In genomic region chr9:35603986-35604577, GRCh38 we compare ENCODE assay signal across 8 cellular contexts. TPM values are rescaled to one million over a fixed set of nuclear protein-coding genes. Genes with fewer than 3 reads are reported as not detected.
DNase-seq lines count a peak whose midpoint lies in the region; ATAC-seq, FAIRE-seq and TF ChIP-seq lines count a peak whose summit lies in the region.

No MANE protein-coding gene starts in this region.

- no peaks in the 10 kb centered on the region; the same call in 1 of the 2 replicates for H4K20me1 ChIP-seq in HepG2 (ENCODE audit: insufficient read depth, low read length)

- DNase-seq in CD1c-positive myeloid dendritic cell (ENCODE audit: extremely low spot score) (peak; percentile 100), NCI-H748 (lab: John Stamatoyannopoulos, UW; ENCODE audit: unreplicated experiment) (peak; percentile 100), dermis blood vessel endothelial cell (peak; percentile 100), HepG2 (ENCODE audit: low spot score) (peak; percentile 98)
- peak; percentile 98 to 99 for DNase-seq in activated CD4-positive, alpha-beta T cell treated with anti-CD3 and anti-CD28 coated beads, Interleukin-2, amount 50 U/mL, for 4 hours
- DNase-seq in stimulated activated CD4-positive, alpha-beta T cell treated with anti-CD3 and anti-CD28 coated beads, Interleukin-4, amount 100 ng/mL, for 1 hour = peak; percentile 99

- TF ChIP-seq CTCF in HepG2 (CRISPR knock-in tag; IDR thresholded peaks at IDR 0.05) = peak; percentile 97

- peaks cover 41% of the 10 kb centered on the region for H3K4me1 ChIP-seq in HepG2 (ENCODE audit: insufficient read depth, low read length)

- peak overlapping the region; percentile 82 for H2AFZ ChIP-seq in HepG2 (ENCODE audit: low read length)

- TF ChIP-seq EP300 in HepG2 (IDR thresholded peaks at IDR 0.05; ENCODE audit: low read depth in 2 of 2, low read length in 2 of 2) = no peak
- TF ChIP-seq EP300 in HepG2 (CRISPR knock-in tag; IDR thresholded peaks at IDR 0.05; ENCODE audit: borderline replicate concordance) = peak; percentile 18; the same call in 1 of the 2 replicates

- no peaks in the 10 kb centered on the region for H3K9me3 ChIP-seq in HepG2 (ENCODE audit: low read length)

- ATAC-seq in GM19372 (IDR thresholded peaks at IDR 0.05; ENCODE audit: low read depth, unreplicated experiment) (peak; percentile 78), HG03558 (IDR thresholded peaks at IDR 0.05; ENCODE audit: extremely low read depth, unreplicated experiment) (peak; percentile 69), HepG2 (peak; percentile 91)

- TF ChIP-seq POLR2A in HepG2 (IDR thresholded peaks at IDR 0.05; ENCODE audit: insufficient read depth in 1 of 2, low read depth in 2 of 2, low read length in 2 of 2) = peak; percentile 69 to 88

- under 1% methylated on average over 27 of the region's 41 CpGs for WGBS in HepG2 (ENCODE audit: low lambda C conversion rate)

- peaks cover 2 to 10% of the 10 kb centered on the region in 2 experiments; a peak in 3 of 5 replicates for H3K36me3 ChIP-seq in HepG2 (replicated peaks in 1 of 2; ENCODE audit: control insufficient read depth in 1 of 2, insufficient read depth in 2 of 2, low read length in 2 of 2)

- H3K4me3 ChIP-seq in HepG2 (replicated peaks in 1 of 3; ENCODE audit: insufficient read depth in 1 of 3, low read depth in 2 of 3, low read length in 3 of 3) = peak overlapping the region; percentile 75 to 92 (median 90)

- peak; percentile 96 for FAIRE-seq in HepG2 (lab: Jason Lieb, UNC)

- peak; percentile 54; the same call in 1 of the 2 replicates for TF ChIP-seq RAD21 in HepG2 (CRISPR knock-in tag; IDR thresholded peaks at IDR 0.05)

- peak overlapping the region; percentile 81 for H3K27ac ChIP-seq in HepG2 (ENCODE audit: extremely low read length, insufficient read depth, low read length)

- H3K27me3 ChIP-seq in HepG2 (ENCODE audit: control insufficient read depth in 1 of 2, insufficient read depth in 2 of 2, low read length in 2 of 2) = no peaks in the 10 kb centered on the region; a peak in 2 of 5 replicates

- CTCF ChIA-PET in HepG2 (lab: Yijun Ruan, JAX; ENCODE audit: low intra/inter-chr PET ratio, low total read pairs) = interaction anchor here (1.2 kb wide), 1 partner anchor 43 kb away, joined by 4 read pairs; no protein-coding TSS in a partner anchor

- peak overlapping the region; percentile 79 for H3K9ac ChIP-seq in HepG2 (ENCODE audit: insufficient read depth, low read depth, low read length)

- intact Hi-C loops in HepG2 (cut with micrococcal nuclease; ENCODE audit: unreplicated experiment) = loop anchor here (1.0 to 5.0 kb wide), 3 partner anchors 42 to 128 kb away; partner anchors contain the start of genes CREB3, RUSC2 and TLN1

- in situ Hi-C loops in HepG2 (cut with HindIII; ENCODE audit: extremely low pct_ligation_motif_present, low pct_unique_long_range_greater_than_20kb) = no loop called here

- H3K4me2 ChIP-seq in HepG2 (ENCODE audit: low read depth, low read length) = peak overlapping the region; percentile 91

- POLR2A ChIA-PET in HepG2 (lab: Yijun Ruan, JAX) = interaction anchor here (0.8 to 1.6 kb wide), 7 partner anchors 53 to 532 kb away, joined by 3 to 5 read pairs (median 4); partner anchors contain the start of genes ARHGEF39, CCDC107, RMRP and RUSC2

- H3K79me2 ChIP-seq in HepG2 (ENCODE audit: insufficient read depth, low read length) = peaks cover 4% of the 10 kb centered on the region

- no TSS peak for BruUV-seq in HepG2 (replicated peaks; lab: Mats Ljungman, UMichigan)

RNA-seq across cellular contexts. Expression of gene TESK1, which starts 1.0 kb away (rescaled TPM):
- 8.7 and 11.6 TPM in 2 replicates for total RNA-seq in dermis blood vessel endothelial cell
- 3.1 and 7.3 TPM in 2 replicates for total RNA-seq in HepG2 (2016; rRNA removed; fragmentation: Illumina TruSeq; extraction: Trizol)
- total RNA-seq in HepG2 (2016; cell fraction: cytosol; rRNA removed; fragmentation: Illumina TruSeq; extraction: Trizol; ENCODE audit: low read depth) = 8.5 and 8.9 TPM in 2 replicates
- 3.0 and 7.7 TPM in 2 replicates for total RNA-seq in HepG2 (2016; cell fraction: insoluble cytoplasmic fraction; rRNA removed; fragmentation: Illumina TruSeq; extraction: Trizol)
- total RNA-seq in HepG2 (2016; cell fraction: membrane; rRNA removed; fragmentation: Illumina TruSeq; extraction: Trizol) = 12.5 and 13.0 TPM in 2 replicates
- total RNA-seq in HepG2 (2016; cell fraction: nucleus; rRNA removed; fragmentation: Illumina TruSeq; extraction: Trizol) = 8.3 and 9.6 TPM in 2 replicates
- polyA plus RNA-seq in HepG2 (2011; rRNA removed) = 13.6 and 17.7 TPM in 2 replicates
- 7.5 and 8.6 TPM in 2 replicates for polyA plus RNA-seq in HepG2 (2011; cell fraction: cytosol; rRNA removed)
- polyA plus RNA-seq in HepG2 (2011; cell fraction: nucleus; rRNA removed) = 84.3 and 90.2 TPM in 2 replicates
- polyA plus RNA-seq in HepG2 (2012) = 16.5 and 24.7 TPM in 2 replicates
- 12.4 and 13.5 TPM in 2 replicates for polyA plus RNA-seq in HepG2 (2016; cell fraction: cytosol; fragmentation: Illumina TruSeq; extraction: Trizol; ENCODE audit: low read depth)
- 7.5 and 8.7 TPM in 2 replicates for polyA plus RNA-seq in HepG2 (2016; cell fraction: insoluble cytoplasmic fraction; fragmentation: Illumina TruSeq; extraction: Trizol; ENCODE audit: low read depth)
- polyA plus RNA-seq in HepG2 (2016; cell fraction: membrane; fragmentation: Illumina TruSeq; extraction: Trizol; ENCODE audit: low read depth) = 19.0 and 21.4 TPM in 2 replicates
- 34.7 and 41.3 TPM in 2 replicates for polyA plus RNA-seq in HepG2 (2016; cell fraction: nucleus; fragmentation: Illumina TruSeq; extraction: Trizol; ENCODE audit: insufficient read depth, low read depth)
- polyA minus RNA-seq in HepG2 (2011; rRNA and poly(A)+ RNA removed; ENCODE audit: low replicate concordance) = 11.7 and 13.6 TPM in 2 replicates
- 4.0 and 5.1 TPM in 2 replicates for polyA minus RNA-seq in HepG2 (2011; cell fraction: cytosol; rRNA and poly(A)+ RNA removed)
- polyA minus RNA-seq in HepG2 (2011; cell fraction: nucleus; rRNA and poly(A)+ RNA removed) = 20.6 and 20.9 TPM in 2 replicates

RNA-seq across cellular contexts. Expression of gene CD72, which starts 14.1 kb away (rescaled TPM):
- 0.14 TPM in 1 of 2 replicates, not detected in the other for total RNA-seq in dermis blood vessel endothelial cell
- total RNA-seq in HepG2 (2016; rRNA removed; fragmentation: Illumina TruSeq; extraction: Trizol) = 0.18 TPM in 1 of 2 replicates, not detected in the other
- not detected in 2 replicates for total RNA-seq in HepG2 (2016; cell fraction: cytosol; rRNA removed; fragmentation: Illumina TruSeq; extraction: Trizol; ENCODE audit: low read depth)
- 0.17 TPM in 1 of 2 replicates, not detected in the other for total RNA-seq in HepG2 (2016; cell fraction: insoluble cytoplasmic fraction; rRNA removed; fragmentation: Illumina TruSeq; extraction: Trizol)
- not detected in 2 replicates for total RNA-seq in HepG2 (2016; cell fraction: membrane; rRNA removed; fragmentation: Illumina TruSeq; extraction: Trizol)
- total RNA-seq in HepG2 (2016; cell fraction: nucleus; rRNA removed; fragmentation: Illumina TruSeq; extraction: Trizol) = 1.0 TPM in 1 of 2 replicates, not detected in the other
- 0.82 and 1.1 TPM in 2 replicates for polyA plus RNA-seq in HepG2 (2011; rRNA removed)
- polyA plus RNA-seq in HepG2 (2011; cell fraction: cytosol; rRNA removed) = 0.19 and 0.32 TPM in 2 replicates
- 2.3 and 3.2 TPM in 2 replicates for polyA plus RNA-seq in HepG2 (2011; cell fraction: nucleus; rRNA removed)
- 0.19 and 0.71 TPM in 2 replicates for polyA plus RNA-seq in HepG2 (2012)
- polyA plus RNA-seq in HepG2 (2016; cell fraction: cytosol; fragmentation: Illumina TruSeq; extraction: Trizol; ENCODE audit: low read depth) = not detected in 2 replicates
- polyA plus RNA-seq in HepG2 (2016; cell fraction: insoluble cytoplasmic fraction; fragmentation: Illumina TruSeq; extraction: Trizol; ENCODE audit: low read depth) = not detected in 2 replicates
- polyA plus RNA-seq in HepG2 (2016; cell fraction: membrane; fragmentation: Illumina TruSeq; extraction: Trizol; ENCODE audit: low read depth) = not detected in 2 replicates
- polyA plus RNA-seq in HepG2 (2016; cell fraction: nucleus; fragmentation: Illumina TruSeq; extraction: Trizol; ENCODE audit: insufficient read depth, low read depth) = 0.67 TPM in 1 of 2 replicates, not detected in the other
- polyA minus RNA-seq in HepG2 (2011; rRNA and poly(A)+ RNA removed; ENCODE audit: low replicate concordance) = 0.23 and 0.64 TPM in 2 replicates
- not detected in 2 replicates for polyA minus RNA-seq in HepG2 (2011; cell fraction: cytosol; rRNA and poly(A)+ RNA removed)
- polyA minus RNA-seq in HepG2 (2011; cell fraction: nucleus; rRNA and poly(A)+ RNA removed) = 1.7 and 2.4 TPM in 2 replicates

RNA-seq across cellular contexts. Expression of gene SIT1, which starts 46.6 kb away (rescaled TPM):
- total RNA-seq in dermis blood vessel endothelial cell (not detected in 2 replicates), HepG2 (2016; rRNA removed; fragmentation: Illumina TruSeq; extraction: Trizol) (0.09 and 0.24 TPM in 2 replicates)
- total RNA-seq in HepG2 (2016; cell fraction: cytosol; rRNA removed; fragmentation: Illumina TruSeq; extraction: Trizol; ENCODE audit: low read depth) = not detected in 2 replicates
- total RNA-seq in HepG2 (2016; cell fraction: insoluble cytoplasmic fraction; rRNA removed; fragmentation: Illumina TruSeq; extraction: Trizol) = not detected in 2 replicates
- total RNA-seq in HepG2 (2016; cell fraction: membrane; rRNA removed; fragmentation: Illumina TruSeq; extraction: Trizol) = not detected in 2 replicates
- total RNA-seq in HepG2 (2016; cell fraction: nucleus; rRNA removed; fragmentation: Illumina TruSeq; extraction: Trizol) = not detected in 2 replicates
- 5.0 and 6.7 TPM in 2 replicates for polyA plus RNA-seq in HepG2 (2011; rRNA removed)
- 4.9 and 8.4 TPM in 2 replicates for polyA plus RNA-seq in HepG2 (2011; cell fraction: cytosol; rRNA removed)
- polyA plus RNA-seq in HepG2 (2011; cell fraction: nucleus; rRNA removed) = 2.7 and 2.8 TPM in 2 replicates
- 2.0 and 3.3 TPM in 2 replicates for polyA plus RNA-seq in HepG2 (2012)
- polyA plus RNA-seq in HepG2 (2016; cell fraction: cytosol; fragmentation: Illumina TruSeq; extraction: Trizol; ENCODE audit: low read depth) = 0.12 and 0.14 TPM in 2 replicates
- polyA plus RNA-seq in HepG2 (2016; cell fraction: insoluble cytoplasmic fraction; fragmentation: Illumina TruSeq; extraction: Trizol; ENCODE audit: low read depth) = not detected in 2 replicates
- polyA plus RNA-seq in HepG2 (2016; cell fraction: membrane; fragmentation: Illumina TruSeq; extraction: Trizol; ENCODE audit: low read depth) = not detected in 2 replicates
- not detected in 2 replicates for polyA plus RNA-seq in HepG2 (2016; cell fraction: nucleus; fragmentation: Illumina TruSeq; extraction: Trizol; ENCODE audit: insufficient read depth, low read depth)
- polyA minus RNA-seq in HepG2 (2011; rRNA and poly(A)+ RNA removed; ENCODE audit: low replicate concordance) = 5.0 TPM in 1 of 2 replicates, not detected in the other
- polyA minus RNA-seq in HepG2 (2011; cell fraction: cytosol; rRNA and poly(A)+ RNA removed) = 1.4 and 2.8 TPM in 2 replicates
- polyA minus RNA-seq in HepG2 (2011; cell fraction: nucleus; rRNA and poly(A)+ RNA removed) = 0.50 TPM in 1 of 2 replicates, not detected in the other

RNA-seq across cellular contexts. Expression of gene RMRP, which starts 53.7 kb away (rescaled TPM):
- total RNA-seq in dermis blood vessel endothelial cell (9,128 and 10,291 TPM in 2 replicates), HepG2 (2016; rRNA removed; fragmentation: Illumina TruSeq; extraction: Trizol) (1,047 and 4,025 TPM in 2 replicates)
- 14,541 and 17,847 TPM in 2 replicates for total RNA-seq in HepG2 (2016; cell fraction: cytosol; rRNA removed; fragmentation: Illumina TruSeq; extraction: Trizol; ENCODE audit: low read depth)
- 1,278 and 4,694 TPM in 2 replicates for total RNA-seq in HepG2 (2016; cell fraction: insoluble cytoplasmic fraction; rRNA removed; fragmentation: Illumina TruSeq; extraction: Trizol)
- 1,777 and 1,949 TPM in 2 replicates for total RNA-seq in HepG2 (2016; cell fraction: membrane; rRNA removed; fragmentation: Illumina TruSeq; extraction: Trizol)
- 24,487 and 26,007 TPM in 2 replicates for total RNA-seq in HepG2 (2016; cell fraction: nucleus; rRNA removed; fragmentation: Illumina TruSeq; extraction: Trizol)
- polyA plus RNA-seq in HepG2 (2011; rRNA removed) = 36.7 and 51.4 TPM in 2 replicates
- polyA plus RNA-seq in HepG2 (2011; cell fraction: cytosol; rRNA removed) = 33.6 and 36.8 TPM in 2 replicates
- polyA plus RNA-seq in HepG2 (2011; cell fraction: nucleus; rRNA removed) = 3,177 and 3,657 TPM in 2 replicates
- 10.9 and 118 TPM in 2 replicates for polyA plus RNA-seq in HepG2 (2012)
- polyA plus RNA-seq in HepG2 (2016; cell fraction: cytosol; fragmentation: Illumina TruSeq; extraction: Trizol; ENCODE audit: low read depth) = 4.5 TPM in 1 of 2 replicates, not detected in the other
- polyA plus RNA-seq in HepG2 (2016; cell fraction: insoluble cytoplasmic fraction; fragmentation: Illumina TruSeq; extraction: Trizol; ENCODE audit: low read depth) = not detected in 2 replicates
- polyA plus RNA-seq in HepG2 (2016; cell fraction: membrane; fragmentation: Illumina TruSeq; extraction: Trizol; ENCODE audit: low read depth) = not detected in 2 replicates
- not detected in 2 replicates for polyA plus RNA-seq in HepG2 (2016; cell fraction: nucleus; fragmentation: Illumina TruSeq; extraction: Trizol; ENCODE audit: insufficient read depth, low read depth)
- 7,133 and 10,474 TPM in 2 replicates for polyA minus RNA-seq in HepG2 (2011; rRNA and poly(A)+ RNA removed; ENCODE audit: low replicate concordance)
- 10,046 and 14,120 TPM in 2 replicates for polyA minus RNA-seq in HepG2 (2011; cell fraction: cytosol; rRNA and poly(A)+ RNA removed)
- polyA minus RNA-seq in HepG2 (2011; cell fraction: nucleus; rRNA and poly(A)+ RNA removed) = 104,669 and 122,700 TPM in 2 replicates

RNA-seq across cellular contexts. Expression of gene CCDC107, which starts 54.0 kb away (rescaled TPM):
- 8.5 and 12.4 TPM in 2 replicates for total RNA-seq in dermis blood vessel endothelial cell
- total RNA-seq in HepG2 (2016; rRNA removed; fragmentation: Illumina TruSeq; extraction: Trizol) = 4.1 and 7.1 TPM in 2 replicates
- total RNA-seq in HepG2 (2016; cell fraction: cytosol; rRNA removed; fragmentation: Illumina TruSeq; extraction: Trizol; ENCODE audit: low read depth) = 13.2 and 13.3 TPM in 2 replicates
- total RNA-seq in HepG2 (2016; cell fraction: insoluble cytoplasmic fraction; rRNA removed; fragmentation: Illumina TruSeq; extraction: Trizol) = 4.2 and 6.7 TPM in 2 replicates
- total RNA-seq in HepG2 (2016; cell fraction: membrane; rRNA removed; fragmentation: Illumina TruSeq; extraction: Trizol) = 13.0 TPM in 2 replicates
- total RNA-seq in HepG2 (2016; cell fraction: nucleus; rRNA removed; fragmentation: Illumina TruSeq; extraction: Trizol) = 5.3 and 6.1 TPM in 2 replicates
- polyA plus RNA-seq in HepG2 (2011; rRNA removed) = 15.2 and 17.4 TPM in 2 replicates
- polyA plus RNA-seq in HepG2 (2011; cell fraction: cytosol; rRNA removed) = 15.9 and 16.7 TPM in 2 replicates
- 7.4 and 9.8 TPM in 2 replicates for polyA plus RNA-seq in HepG2 (2011; cell fraction: nucleus; rRNA removed)
- polyA plus RNA-seq in HepG2 (2012) = 8.7 and 10.5 TPM in 2 replicates
- 30.2 and 33.6 TPM in 2 replicates for polyA plus RNA-seq in HepG2 (2016; cell fraction: cytosol; fragmentation: Illumina TruSeq; extraction: Trizol; ENCODE audit: low read depth)
- polyA plus RNA-seq in HepG2 (2016; cell fraction: insoluble cytoplasmic fraction; fragmentation: Illumina TruSeq; extraction: Trizol; ENCODE audit: low read depth) = 6.7 and 7.5 TPM in 2 replicates
- 19.8 and 22.8 TPM in 2 replicates for polyA plus RNA-seq in HepG2 (2016; cell fraction: membrane; fragmentation: Illumina TruSeq; extraction: Trizol; ENCODE audit: low read depth)
- 14.5 and 15.3 TPM in 2 replicates for polyA plus RNA-seq in HepG2 (2016; cell fraction: nucleus; fragmentation: Illumina TruSeq; extraction: Trizol; ENCODE audit: insufficient read depth, low read depth)
- polyA minus RNA-seq in HepG2 (2011; rRNA and poly(A)+ RNA removed; ENCODE audit: low replicate concordance) = 3.4 and 5.3 TPM in 2 replicates
- polyA minus RNA-seq in HepG2 (2011; cell fraction: cytosol; rRNA and poly(A)+ RNA removed) = 4.0 and 4.5 TPM in 2 replicates
- polyA minus RNA-seq in HepG2 (2011; cell fraction: nucleus; rRNA and poly(A)+ RNA removed) = 4.4 and 4.8 TPM in 2 replicates

Comparison
In these comparisons a context has a peak if more than half of its experiments do, and no peak if none do; other contexts are left out.
1. Peak in every context shown above with its lines: DNase-seq, ATAC-seq, H3K4me3 ChIP-seq and H3K27ac ChIP-seq.